23 cellular contexts compared by ENCODE assay signal in the genomic region with DNA sequence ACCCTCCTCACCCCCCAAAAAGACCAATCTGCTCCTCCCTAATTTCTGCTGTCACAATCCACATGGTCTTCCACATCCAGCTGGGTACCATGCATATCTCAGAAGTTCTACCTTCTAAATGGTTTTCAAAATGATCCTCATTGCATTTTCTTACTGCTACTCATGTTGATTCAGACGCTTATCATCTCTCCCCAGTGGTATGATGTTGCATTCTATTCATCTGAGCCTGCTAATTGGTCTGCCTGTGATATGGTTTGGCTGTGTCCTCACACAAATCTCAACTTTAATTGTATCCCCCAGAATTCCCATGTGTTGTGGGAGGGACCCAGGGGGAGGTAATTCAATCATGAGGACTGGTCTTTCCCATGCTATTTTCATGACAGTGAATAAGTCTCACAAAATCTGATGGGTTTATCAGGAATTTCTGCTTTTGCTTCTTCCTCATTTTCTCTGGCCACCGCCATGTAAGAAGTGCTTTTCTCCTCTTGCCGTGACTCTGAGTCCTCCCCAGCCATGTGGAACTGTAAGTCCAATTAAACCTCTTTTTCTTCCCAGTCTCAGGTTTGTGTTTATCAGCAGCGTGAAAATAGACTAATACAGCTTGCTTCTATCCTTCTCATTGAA. TPM values are rescaled to one million over a fixed set of nuclear protein-coding genes. Genes with fewer than 3 reads are reported as not detected.
"Had no signal": no experiment of that assay in that cellular context is flagged by ENCODE, and none has a peak within 500 bp of the region (broad histone marks: within the 10 kb centered on the region; RNA-seq: fewer than 3 reads in every experiment).

No MANE protein-coding gene starts in this region.

- H3K27me3 ChIP-seq: colonic mucosa, gastroesophageal sphincter, neutrophil, transverse colon had no signal

- H3K4me3 ChIP-seq: colonic mucosa, gastroesophageal sphincter, mucosa of descending colon, skin epidermis, thoracic aorta, transverse colon had no signal

- H3K9me3 ChIP-seq: colonic mucosa, gastroesophageal sphincter, mucosa of descending colon, neutrophil, thoracic aorta, transverse colon had no signal

- ATAC-seq: gastroesophageal sphincter; mucosa of descending colon; naive thymus-derived CD8-positive, alpha-beta T cell; sciatic nerve; stimulated activated naive B cell treated with anti-CD40 and anti-IgM and Interleukin-4, amounts not matched to agents 10 μg/mL and 1 μg/mL and 100 μg/mL, for 72 hours; stimulated activated naive CD8-positive, alpha-beta T cell treated with anti-CD3 and anti-CD28 coated beads, Interleukin-15, amount 100 ng/mL, for 72 hours had no signal

- FAIRE-seq: endothelial cell of umbilical vein had no signal

- DNase-seq: colonic mucosa; dermis blood vessel endothelial cell; erythroblast; glutamatergic neuron; islet precursor cell; mammary epithelial cell; mucosa of descending colon; naive thymus-derived CD8-positive, alpha-beta T cell; posterior cingulate gyrus; stimulated activated CD4-positive, alpha-beta T cell treated with anti-CD3 and anti-CD28 coated beads, Interleukin-2, amount 100 ng/mL, for 24 hours; stimulated activated CD4-positive, alpha-beta T cell treated with anti-CD3 and anti-CD28 coated beads, Interleukin-4, amount 100 ng/mL, for 4 hours; stimulated activated naive B cell treated with anti-CD40 and anti-IgM and Interleukin-4, amounts not matched to agents 10 μg/mL and 1 μg/mL and 100 μg/mL, for 72 hours; stimulated activated naive CD8-positive, alpha-beta T cell treated with anti-CD3 and anti-CD28 coated beads, Interleukin-15, amount 100 ng/mL, for 72 hours; transverse colon had no signal

- H3K27ac ChIP-seq: colonic mucosa, gastroesophageal sphincter, neutrophil, skin epidermis, thoracic aorta, transverse colon had no signal

- H3K36me3 ChIP-seq: colonic mucosa, gastroesophageal sphincter, neutrophil, thoracic aorta, transverse colon had no signal

- H3K4me1 ChIP-seq: gastroesophageal sphincter had no signal

RNA-seq across cellular contexts. Expression of a gene that starts 41.4 kb away (rescaled TPM):
- total RNA-seq: fibroblast of lung, fibroblast of villous mesenchyme, mammary epithelial cell, osteoblast had no signal
- polyA plus RNA-seq: endothelial cell of umbilical vein, mammary epithelial cell had no signal
